In genomic region chr16:999677-1000076, GRCh38 we compare ENCODE assay signal across 32 cellular contexts. TPM values are rescaled to one million over a fixed set of nuclear protein-coding genes. Genes with fewer than 3 reads are reported as not detected.
"Had no signal": no experiment of that assay in that cellular context is flagged by ENCODE, and none has a peak within 500 bp of the region (broad histone marks: within the 10 kb centered on the region; RNA-seq: fewer than 3 reads in every experiment).

No MANE protein-coding gene starts in this region.

- H3K36me3 Mint-ChIP-seq: activated CD8-positive, alpha-beta memory T cell treated with anti-CD3 and anti-CD28 coated beads, Interleukin-2, amount 10 ng/mL, durations not matched to agents 7 days and 5 days; activated naive CD4-positive, alpha-beta T cell treated with anti-CD3 and anti-CD28 coated beads, Interleukin-2, amount 10 ng/mL, durations not matched to agents 7 days and 5 days; activated naive CD4-positive, alpha-beta T cell treated with anti-CD3 and anti-CD28 coated beads, Interleukin-2, amount 50 U/mL, for 24 hours had no signal

- H3K4me3 Mint-ChIP-seq: activated B cell treated with CpG ODN at 0.5 μM for 24 hours; activated CD4-positive, alpha-beta memory T cell treated with anti-CD3 and anti-CD28 coated beads, Interleukin-2, amount 10 ng/mL, durations not matched to agents 7 days and 5 days; activated CD4-positive, alpha-beta T cell treated with anti-CD3 and anti-CD28 coated beads for 36 hours; activated CD4-positive, alpha-beta T cell treated with anti-CD3 and anti-CD28 coated beads, Interleukin-2, amount 10 ng/mL, durations not matched to agents 7 days and 5 days; activated CD8-positive, alpha-beta memory T cell treated with anti-CD3 and anti-CD28 coated beads, Interleukin-2, amount 10 ng/mL, durations not matched to agents 7 days and 5 days; activated CD8-positive, alpha-beta T cell treated with anti-CD3 and anti-CD28 coated beads, Interleukin-2, amount 10 ng/mL, durations not matched to agents 7 days and 5 days; activated naive CD4-positive, alpha-beta T cell treated with anti-CD3 and anti-CD28 coated beads, Interleukin-2, amount 10 ng/mL, durations not matched to agents 7 days and 5 days; activated naive CD8-positive, alpha-beta T cell treated with anti-CD3 and anti-CD28 coated beads, Interleukin-2, amount 10 ng/mL, durations not matched to agents 7 days and 5 days; activated naive CD8-positive, alpha-beta T cell treated with anti-CD3 and anti-CD28 coated beads, Interleukin-2, amount 50 U/mL, for 24 hours; activated T-cell treated with anti-CD3 and anti-CD28 coated beads, Interleukin-2, amount 50 U/mL, for 24 hours; T-helper 2 cell treated with Interferon-gamma antibody and Interleukin-4, amounts not matched to agents 5 μg/mL and 100 μg/mL, for 36 hours had no signal

- H3K27ac ChIP-seq: ascending aorta, cardiac muscle cell, VCaP had no signal

- DNase-seq: activated B cell treated with CpG ODN at 0.5 μM for 24 hours; activated CD4-positive, alpha-beta memory T cell treated with anti-CD3 and anti-CD28 coated beads, Interleukin-2, amount 10 ng/mL, durations not matched to agents 7 days and 5 days; activated CD4-positive, alpha-beta T cell treated with anti-CD3 and anti-CD28 coated beads for 1 hour; activated CD4-positive, alpha-beta T cell treated with anti-CD3 and anti-CD28 coated beads for 36 hours; activated CD4-positive, alpha-beta T cell treated with anti-CD3 and anti-CD28 coated beads for 48 hours; activated CD4-positive, alpha-beta T cell treated with anti-CD3 and anti-CD28 coated beads, Interleukin-2, amount 10 ng/mL, durations not matched to agents 7 days and 5 days; activated CD4-positive, alpha-beta T cell treated with anti-CD3 and anti-CD28 coated beads, Interleukin-2, amount 50 U/mL, for 48 hours; activated CD8-positive, alpha-beta memory T cell treated with anti-CD3 and anti-CD28 coated beads for 24 hours; activated CD8-positive, alpha-beta memory T cell treated with anti-CD3 and anti-CD28 coated beads, Interleukin-2, amount 10 ng/mL, durations not matched to agents 7 days and 5 days; activated CD8-positive, alpha-beta memory T cell treated with anti-CD3 and anti-CD28 coated beads, Interleukin-2, amount 50 U/mL, for 48 hours; activated CD8-positive, alpha-beta T cell treated with anti-CD3 and anti-CD28 coated beads, Interleukin-2, amount 10 ng/mL, durations not matched to agents 7 days and 5 days; activated effector memory CD4-positive, alpha-beta T cell treated with Interleukin-2 at 50 U/mL for 16 hours; activated gamma-delta T cell; activated naive CD4-positive, alpha-beta T cell treated with anti-CD3 and anti-CD28 coated beads, Interleukin-2, amount 10 ng/mL, durations not matched to agents 7 days and 5 days; activated naive CD4-positive, alpha-beta T cell treated with Interleukin-2 at 50 U/mL for 16 hours; activated naive CD8-positive, alpha-beta T cell treated with anti-CD3 and anti-CD28 coated beads, Interleukin-2, amount 10 ng/mL, durations not matched to agents 7 days and 5 days; activated naive CD8-positive, alpha-beta T cell treated with anti-CD3 and anti-CD28 coated beads, Interleukin-2, amount 50 U/mL, for 24 hours; activated T-cell treated with anti-CD3 and anti-CD28 coated beads, Interleukin-2, amount 50 U/mL, for 24 hours; activated T-cell treated with anti-CD3 and anti-CD28 coated beads, Interleukin-2, amount 50 U/mL, for 48 hours; amygdala; anterior cingulate cortex; caudate nucleus; T-helper 2 cell; T-helper 9 cell had no signal

- H3K4me1 Mint-ChIP-seq: activated B cell treated with CpG ODN at 0.5 μM for 24 hours had no signal

- H3K27me3 Mint-ChIP-seq: activated naive CD4-positive, alpha-beta T cell treated with anti-CD3 and anti-CD28 coated beads, Interleukin-2, amount 50 U/mL, for 24 hours; activated naive CD8-positive, alpha-beta T cell; activated T-cell treated with anti-CD3 and anti-CD28 coated beads, Interleukin-2, amount 50 U/mL, for 24 hours had no signal

- H3K4me3 ChIP-seq: ascending aorta, cardiac muscle cell had no signal

- H3K27ac Mint-ChIP-seq: activated B cell treated with CpG ODN at 0.5 μM for 24 hours; activated CD4-positive, alpha-beta memory T cell treated with anti-CD3 and anti-CD28 coated beads, Interleukin-2, amount 10 ng/mL, durations not matched to agents 7 days and 5 days; activated CD4-positive, alpha-beta T cell treated with anti-CD3 and anti-CD28 coated beads for 36 hours; activated CD8-positive, alpha-beta memory T cell treated with anti-CD3 and anti-CD28 coated beads, Interleukin-2, amount 10 ng/mL, durations not matched to agents 7 days and 5 days; activated CD8-positive, alpha-beta T cell treated with anti-CD3 and anti-CD28 coated beads, Interleukin-2, amount 10 ng/mL, durations not matched to agents 7 days and 5 days; activated naive CD4-positive, alpha-beta T cell treated with anti-CD3 and anti-CD28 coated beads, Interleukin-2, amount 10 ng/mL, durations not matched to agents 7 days and 5 days; activated naive CD4-positive, alpha-beta T cell treated with anti-CD3 and anti-CD28 coated beads, Interleukin-2, amount 50 U/mL, for 24 hours; activated naive CD8-positive, alpha-beta T cell treated with anti-CD3 and anti-CD28 coated beads, Interleukin-2, amount 10 ng/mL, durations not matched to agents 7 days and 5 days; activated naive CD8-positive, alpha-beta T cell treated with anti-CD3 and anti-CD28 coated beads, Interleukin-2, amount 50 U/mL, for 24 hours; activated T-cell treated with anti-CD3 and anti-CD28 coated beads, Interleukin-2, amount 50 U/mL, for 24 hours; activated T-helper 2 cell treated with anti-CD3 and anti-CD28 coated beads, Interferon-gamma antibody, Interleukin-2, Interleukin-4, amounts not matched to agents 10 μg/mL and 5 μg/mL and 100 μg/mL, durations not matched to agents 14 hours and 24 hours and 36 hours; T-helper 2 cell treated with Interferon-gamma antibody and Interleukin-4, amounts not matched to agents 5 μg/mL and 100 μg/mL, for 36 hours had no signal

- ATAC-seq: activated CD4-positive, alpha-beta T cell treated with anti-CD3 and anti-CD28 coated beads for 36 hours; activated CD4-positive, CD25-positive, alpha-beta regulatory T cell treated with anti-CD3 and anti-CD28 coated beads, Interleukin-2, amount 50 U/mL, for 24 hours; activated CD8-positive, alpha-beta memory T cell treated with anti-CD3 and anti-CD28 coated beads, Interleukin-2, amount 10 ng/mL, durations not matched to agents 7 days and 5 days; activated CD8-positive, alpha-beta T cell treated with anti-CD3 and anti-CD28 coated beads, Interleukin-2, amount 10 ng/mL, durations not matched to agents 7 days and 5 days; activated naive CD8-positive, alpha-beta T cell treated with anti-CD3 and anti-CD28 coated beads, Interleukin-2, amount 50 U/mL, for 24 hours had no signal

- H3K36me3 ChIP-seq: ascending aorta, cardiac muscle cell had no signal

- H3K9me3 Mint-ChIP-seq: activated CD4-positive, alpha-beta memory T cell treated with anti-CD3 and anti-CD28 coated beads, Interleukin-2, amount 10 ng/mL, durations not matched to agents 7 days and 5 days; activated naive CD4-positive, alpha-beta T cell treated with anti-CD3 and anti-CD28 coated beads, Interleukin-2, amount 10 ng/mL, durations not matched to agents 7 days and 5 days; activated naive CD4-positive, alpha-beta T cell treated with anti-CD3 and anti-CD28 coated beads, Interleukin-2, amount 50 U/mL, for 24 hours; activated naive CD8-positive, alpha-beta T cell treated with anti-CD3 and anti-CD28 coated beads, Interleukin-2, amount 50 U/mL, for 24 hours; activated T-cell treated with anti-CD3 and anti-CD28 coated beads, Interleukin-2, amount 50 U/mL, for 24 hours; activated T-helper 2 cell treated with anti-CD3 and anti-CD28 coated beads, Interferon-gamma antibody, Interleukin-2, Interleukin-4, amounts not matched to agents 10 μg/mL and 5 μg/mL and 100 μg/mL, durations not matched to agents 14 hours and 24 hours and 36 hours; T-helper 2 cell treated with Interferon-gamma antibody and Interleukin-4, amounts not matched to agents 5 μg/mL and 100 μg/mL, for 36 hours had no signal

RNA-seq across cellular contexts. Expression of gene SOX8, which starts 18.1 kb away (rescaled TPM):
- total RNA-seq: activated CD8-positive, alpha-beta T cell treated with anti-CD3 and anti-CD28 coated beads, Interleukin-2, amount 10 ng/mL, durations not matched to agents 7 days and 5 days had no signal
